ENCODE assay signal across 12 cellular contexts in the genomic region with DNA sequence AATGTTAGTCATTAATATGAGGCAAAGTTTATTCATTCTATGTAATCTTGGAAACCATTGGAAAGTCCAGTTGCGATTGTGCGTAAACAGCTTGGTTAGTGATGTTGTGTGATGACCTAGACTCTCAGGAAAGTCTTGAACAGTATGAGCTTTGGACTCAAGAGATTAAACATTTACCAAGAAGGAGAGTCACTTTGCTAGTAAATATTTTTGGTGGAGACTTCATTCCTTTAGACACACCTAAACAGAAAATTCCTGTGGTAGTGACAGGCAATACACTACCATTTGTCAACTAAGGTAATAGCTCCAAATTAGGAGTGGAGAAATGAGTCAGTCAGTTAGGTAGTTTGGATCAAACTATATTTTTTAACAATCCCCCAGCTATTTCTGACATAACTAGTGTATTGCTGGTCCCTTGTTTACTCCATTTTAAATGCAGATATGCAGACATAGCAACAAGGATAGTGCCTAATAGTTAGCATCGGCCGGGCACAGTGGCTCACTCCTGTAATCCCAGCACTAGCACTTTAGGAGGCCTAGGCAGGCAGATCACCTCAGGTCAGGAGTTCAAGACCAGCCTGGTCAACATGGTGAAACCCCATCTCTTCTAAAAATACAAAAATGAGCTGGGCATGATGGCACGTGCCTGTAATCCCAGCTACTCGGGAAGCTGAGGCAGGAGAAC.
DNase-seq lines count a peak whose midpoint lies in the region; ATAC-seq and TF ChIP-seq lines count a peak whose summit lies in the region.
"Had no signal": no experiment of that assay in that cellular context is flagged by ENCODE, and none has a peak within 500 bp of the region (broad histone marks: within the 10 kb centered on the region; RNA-seq: fewer than 3 reads in every experiment).

No MANE protein-coding gene starts in this region.

- peak overlapping the region; percentile 94 for H3K27ac Mint-ChIP-seq in type B pancreatic cell
- H3K27ac Mint-ChIP-seq in activated T-helper 1 cell treated with anti-CD3 and anti-CD28 coated beads, Interleukin-12 subunit alpha, Interleukin-12 subunit beta, Interleukin-2, Interleukin-4 antibody, amounts not matched to agents 30 ng/mL and 10 ng/mL and 1 ng/mL, durations not matched to agents 14 hours and 24 hours and 36 hours: no peak overlapping the region

- no peak overlapping the region for H3K4me3 ChIP-seq in cardiac fibroblast (replicated peaks in 1 of 2; ENCODE audit: low read depth in 2 of 2, low read length in 2 of 2)
- no peak overlapping the region for H3K4me3 ChIP-seq in left lung
- H3K4me3 ChIP-seq in spleen: no peak overlapping the region
- H3K4me3 ChIP-seq: thoracic aorta had no signal

- ATAC-seq in left lung (peak; percentile 87), HG02938 (IDR thresholded peaks at IDR 0.05; ENCODE audit: unreplicated experiment) (no peak)
- no peak for ATAC-seq in stimulated activated naive CD8-positive, alpha-beta T cell treated with anti-CD3 and anti-CD28 coated beads, Interleukin-15, Interleukin-2, amounts not matched to agents 100 U/mL and 50 U/mL, for 24 hours

- H3K36me3 ChIP-seq in left lung (no peaks in the 10 kb centered on the region), spleen (peaks cover 0 to 11% (median 0%) of the 10 kb centered on the region in 6 donors)
- H3K36me3 ChIP-seq: neutrophil, thoracic aorta, WERI-Rb-1 had no signal

- no peak for TF ChIP-seq CTCF in cardiac fibroblast (IDR thresholded peaks at IDR 0.05; ENCODE audit: low read depth, low read length)
- TF ChIP-seq CTCF in left lung (IDR thresholded peaks at IDR 0.05): no peak
- no peak for TF ChIP-seq CTCF in type B pancreatic cell (conservative IDR thresholded peaks at IDR 0.05)
- no peak for TF ChIP-seq CTCF in spleen (IDR thresholded peaks at IDR 0.05 in 8 of 11, conservative IDR thresholded peaks at IDR 0.05 in 3 of 11)

- no peaks in the 10 kb centered on the region for H3K4me1 ChIP-seq in left lung
- H3K4me1 ChIP-seq in spleen: peaks cover 0 to 13% (median 0%) of the 10 kb centered on the region in 6 donors

- H3K9me3 ChIP-seq in left lung (no peaks in the 10 kb centered on the region), spleen (no peaks in the 10 kb centered on the region)
- H3K9me3 ChIP-seq: neutrophil, thoracic aorta had no signal

- peaks cover 14% of the 10 kb centered on the region for H3K36me3 Mint-ChIP-seq in type B pancreatic cell
- no peaks in the 10 kb centered on the region for H3K36me3 Mint-ChIP-seq in activated T-helper 1 cell treated with anti-CD3 and anti-CD28 coated beads, Interleukin-12 subunit alpha, Interleukin-12 subunit beta, Interleukin-2, Interleukin-4 antibody, amounts not matched to agents 30 ng/mL and 10 ng/mL and 1 ng/mL, durations not matched to agents 14 hours and 24 hours and 36 hours (ENCODE audit: low read depth)

- H3K9me3 Mint-ChIP-seq in type B pancreatic cell: no peaks in the 10 kb centered on the region
- H3K9me3 Mint-ChIP-seq in activated T-helper 1 cell treated with anti-CD3 and anti-CD28 coated beads, Interleukin-12 subunit alpha, Interleukin-12 subunit beta, Interleukin-2, Interleukin-4 antibody, amounts not matched to agents 30 ng/mL and 10 ng/mL and 1 ng/mL, durations not matched to agents 14 hours and 24 hours and 36 hours: no peaks in the 10 kb centered on the region

- intact Hi-C loops in left lung (cut with DNase I): no loop called here
- intact Hi-C loops in spleen (cut with DNase I; ENCODE audit: low total_unique reads): no loop called here
- intact Hi-C loops in activated T-helper 1 cell treated with anti-CD3 and anti-CD28 coated beads, Interleukin-12 subunit alpha, Interleukin-12 subunit beta, Interleukin-2, Interleukin-4 antibody, amounts not matched to agents 30 ng/mL and 10 ng/mL and 1 ng/mL, durations not matched to agents 14 hours and 24 hours and 36 hours (cut with micrococcal nuclease): no loop called here

- no peak for TF ChIP-seq POLR2A in spleen (IDR thresholded peaks at IDR 0.05)

- H3K27ac ChIP-seq in left lung (peak overlapping the region; percentile 39 to 72), spleen (no peak overlapping the region)
- H3K27ac ChIP-seq: neutrophil, thoracic aorta, WERI-Rb-1 had no signal

- DNase-seq in HT1080 (ENCODE audit: low read depth) (peak; percentile 5), cardiac fibroblast (ENCODE audit: low read depth in 2 of 2) (peak; percentile 70 to 97), left lung (no peak), type B pancreatic cell (ENCODE audit: extremely low spot score, unreplicated experiment) (no peak), spleen (no peak)
- no peak for DNase-seq in activated T-helper 1 cell treated with anti-CD3 and anti-CD28 coated beads, Interleukin-12 subunit alpha, Interleukin-12 subunit beta, Interleukin-2, Interleukin-4 antibody, amounts not matched to agents 30 ng/mL and 10 ng/mL and 1 ng/mL, durations not matched to agents 14 hours and 24 hours and 36 hours (ENCODE audit: low spot score)
- DNase-seq in stimulated activated naive CD8-positive, alpha-beta T cell treated with anti-CD3 and anti-CD28 coated beads, Interleukin-15, Interleukin-2, amounts not matched to agents 100 U/mL and 50 U/mL, for 24 hours: no peak
- DNase-seq: DND-41, WERI-Rb-1 had no signal

- H3K27me3 Mint-ChIP-seq in type B pancreatic cell: no peaks in the 10 kb centered on the region
- H3K27me3 Mint-ChIP-seq in activated T-helper 1 cell treated with anti-CD3 and anti-CD28 coated beads, Interleukin-12 subunit alpha, Interleukin-12 subunit beta, Interleukin-2, Interleukin-4 antibody, amounts not matched to agents 30 ng/mL and 10 ng/mL and 1 ng/mL, durations not matched to agents 14 hours and 24 hours and 36 hours (ENCODE audit: insufficient read depth): no peaks in the 10 kb centered on the region

- no peaks in the 10 kb centered on the region for H3K27me3 ChIP-seq in left lung
- no peaks in the 10 kb centered on the region for H3K27me3 ChIP-seq in spleen (replicated peaks in 1 of 7)
- H3K27me3 ChIP-seq: neutrophil had no signal

- peaks cover 24% of the 10 kb centered on the region for H3K4me1 Mint-ChIP-seq in type B pancreatic cell (ENCODE audit: unreplicated experiment)
- no peaks in the 10 kb centered on the region for H3K4me1 Mint-ChIP-seq in activated T-helper 1 cell treated with anti-CD3 and anti-CD28 coated beads, Interleukin-12 subunit alpha, Interleukin-12 subunit beta, Interleukin-2, Interleukin-4 antibody, amounts not matched to agents 30 ng/mL and 10 ng/mL and 1 ng/mL, durations not matched to agents 14 hours and 24 hours and 36 hours (ENCODE audit: low read depth)

- 91 to 99% (median 93%) methylated on average over 6 of the region's 6 CpGs for WGBS in spleen, 5 donors

- H3K4me3 Mint-ChIP-seq in type B pancreatic cell: peak overlapping the region; percentile 52
- H3K4me3 Mint-ChIP-seq in activated T-helper 1 cell treated with anti-CD3 and anti-CD28 coated beads, Interleukin-12 subunit alpha, Interleukin-12 subunit beta, Interleukin-2, Interleukin-4 antibody, amounts not matched to agents 30 ng/mL and 10 ng/mL and 1 ng/mL, durations not matched to agents 14 hours and 24 hours and 36 hours: no peak overlapping the region

Comparison
In these comparisons a context has a peak if more than half of its experiments do, and no peak if none do; other contexts are left out.
1. DNase-seq: peak in HT1080 (single experiment) and cardiac fibroblast (2 of 2); none in left lung (0 of 2), type B pancreatic cell (single experiment), spleen (single experiment), activated T-helper 1 cell treated with anti-CD3 and anti-CD28 coated beads, Interleukin-12 subunit alpha, Interleukin-12 subunit beta, Interleukin-2, Interleukin-4 antibody, amounts not matched to agents 30 ng/mL and 10 ng/mL and 1 ng/mL, durations not matched to agents 14 hours and 24 hours and 36 hours (single experiment) and stimulated activated naive CD8-positive, alpha-beta T cell treated with anti-CD3 and anti-CD28 coated beads, Interleukin-15, Interleukin-2, amounts not matched to agents 100 U/mL and 50 U/mL, for 24 hours (single experiment).
2. H3K27ac ChIP-seq: peak in left lung (2 of 2); none in spleen (0 of 8).